In genomic region chr10:77296534-77297369, GRCh38 we compare ENCODE assay signal across 22 cellular contexts.
A peak's percentile ranks its signal among the peaks of the same experiment; 100 is the strongest.
DNase-seq lines count a peak whose midpoint lies in the region; ATAC-seq and TF ChIP-seq lines count a peak whose summit lies in the region.
"Had no signal": no experiment of that assay in that cellular context is flagged by ENCODE, and none has a peak within 500 bp of the region (broad histone marks: within the 10 kb centered on the region; RNA-seq: fewer than 3 reads in every experiment).

No MANE protein-coding gene starts in this region.

- DNase-seq in HCT116 (ENCODE audit: low read depth, low spot score) (no peak), NCI-H69 (lab: John Stamatoyannopoulos, UW) (peak; percentile 30), fibroblast of mammary gland (ENCODE audit: low read depth) (peak; percentile 8), progenitor cell of endocrine pancreas (ENCODE audit: low spot score, unreplicated experiment) (no peak), body of pancreas (no peak), NCI-H526 treated with DMSO at 0.1 percent for 48 hours (lab: John Stamatoyannopoulos, UW) (no peak), smooth muscle cell (lab: John Stamatoyannopoulos, UW; ENCODE audit: unreplicated experiment) (no peak)
- DNase-seq: activated CD4-positive, alpha-beta T cell treated with anti-CD3 and anti-CD28 coated beads for 1 hour; activated naive CD8-positive, alpha-beta T cell treated with anti-CD3 and anti-CD28 coated beads for 36 hours; C1 segment of cervical spinal cord; foreskin melanocyte; KBM-7; left colon; NCI-H2029; Peyer's patch; posterior cingulate gyrus; stimulated activated naive CD8-positive, alpha-beta T cell treated with anti-CD3 and anti-CD28 coated beads, Interleukin-15, amount 100 ng/mL, for 72 hours; transverse colon had no signal

- no peak overlapping the region for H2AFZ ChIP-seq in HCT116 (ENCODE audit: low read depth, low read length, poor library complexity, severe bottlenecking)
- H2AFZ ChIP-seq in smooth muscle cell (ENCODE audit: low read depth) = no peak overlapping the region

- intact Hi-C loops in HCT116 (cut with micrococcal nuclease) (no loop called here), body of pancreas (cut with DNase I) (no loop called here)

- CTCF ChIA-PET in HCT116 (lab: Charles Lee) = interaction anchor here (1.5 kb wide), 1 partner anchor 122 kb away, joined by 7 read pairs; no protein-coding TSS in a partner anchor

- peaks cover 26% of the 10 kb centered on the region for H3F3A ChIP-seq in smooth muscle cell (ENCODE audit: low read depth)

- WGBS in body of pancreas, 2 donors = 49 to 58% methylated on average over 7 of the region's 7 CpGs
- WGBS in smooth muscle cell (ENCODE audit: low lambda C conversion rate) = 60% methylated on average over 7 of the region's 7 CpGs

- H3K36me3 Mint-ChIP-seq in progenitor cell of endocrine pancreas (ENCODE audit: insufficient read depth) = no peaks in the 10 kb centered on the region
- H3K36me3 Mint-ChIP-seq: activated naive CD8-positive, alpha-beta T cell treated with anti-CD3 and anti-CD28 coated beads for 36 hours; mesothelial cell of epicardium had no signal

- H3K4me1 Mint-ChIP-seq in progenitor cell of endocrine pancreas (ENCODE audit: low read depth) = peaks cover 14% of the 10 kb centered on the region
- H3K4me1 Mint-ChIP-seq: activated naive CD8-positive, alpha-beta T cell treated with anti-CD3 and anti-CD28 coated beads for 36 hours had no signal

- no peak for ATAC-seq in HCT116
- no peak for ATAC-seq in body of pancreas
- ATAC-seq: left colon; stimulated activated naive CD8-positive, alpha-beta T cell treated with anti-CD3 and anti-CD28 coated beads, Interleukin-15, amount 100 ng/mL, for 72 hours had no signal

- TF ChIP-seq RAD21 in HCT116 (IDR thresholded peaks at IDR 0.05; ENCODE audit: low read depth) = peak; percentile 32

- no TSS peak for BruUV-seq in HCT116 (replicated peaks; lab: Mats Ljungman, UMichigan)

- H3K27ac ChIP-seq in HCT116 (ENCODE audit: low read depth, low read length) = no peak overlapping the region
- H3K27ac ChIP-seq in body of pancreas = no peak overlapping the region
- no peak overlapping the region for H3K27ac ChIP-seq in smooth muscle cell (ENCODE audit: low read depth)
- H3K27ac ChIP-seq: Peyer's patch, SK-N-MC, transverse colon had no signal

- H3K36me3 ChIP-seq in HCT116 (ENCODE audit: control insufficient read depth in 1 of 2, insufficient read depth in 2 of 2, low read length in 2 of 2) (no peaks in the 10 kb centered on the region), body of pancreas (replicated peaks in 1 of 2; ENCODE audit: insufficient read depth in 1 of 2, low read depth in 2 of 2) (no peaks in the 10 kb centered on the region), smooth muscle cell (ENCODE audit: low read depth) (no peaks in the 10 kb centered on the region)
- H3K36me3 ChIP-seq: Peyer's patch, transverse colon had no signal

- H3K79me2 ChIP-seq in HCT116 (ENCODE audit: insufficient read depth, low read length) = no peaks in the 10 kb centered on the region
- H3K79me2 ChIP-seq in smooth muscle cell (ENCODE audit: low read depth) = no peaks in the 10 kb centered on the region

- no peaks in the 10 kb centered on the region for H3K4me1 ChIP-seq in HCT116 (ENCODE audit: control insufficient read depth in 1 of 2, insufficient read depth in 2 of 2, low read length in 2 of 2)
- H3K4me1 ChIP-seq in body of pancreas = peaks cover 12% of the 10 kb centered on the region
- peaks cover 16% of the 10 kb centered on the region for H3K4me1 ChIP-seq in smooth muscle cell (ENCODE audit: low read depth)
- H3K4me1 ChIP-seq: Peyer's patch had no signal

- POLR2A ChIA-PET in HCT116 (lab: Charles Lee) = no interaction called here

- no peak overlapping the region for H3K4me3 ChIP-seq in HCT116 (replicated peaks in 1 of 2; ENCODE audit: low read depth in 1 of 2, low read length in 2 of 2)
- no peak overlapping the region for H3K4me3 ChIP-seq in fibroblast of mammary gland (ENCODE audit: control insufficient read depth, low read depth, low read length)
- H3K4me3 ChIP-seq in body of pancreas = no peak overlapping the region
- H3K4me3 ChIP-seq in smooth muscle cell = no peak overlapping the region
- H3K4me3 ChIP-seq: Peyer's patch, SK-N-MC, transverse colon had no signal

- RAD21 ChIA-PET in HCT116 (lab: Charles Lee; ENCODE audit: low non-redundant PET in 1 of 2, low total read pairs in 2 of 2, uncharacterized antibody in 2 of 2, unreplicated experiment in 2 of 2) = interaction anchor here in 1 of 2 experiments (0.7 kb wide), 1 partner anchor 341 kb away, joined by 3 read pairs; no protein-coding TSS in a partner anchor

- no peaks in the 10 kb centered on the region for H3K9me2 ChIP-seq in HCT116 (ENCODE audit: insufficient read depth)

- TF ChIP-seq POLR2A in HCT116 (IDR thresholded peaks at IDR 0.05; ENCODE audit: borderline replicate concordance, extremely low read depth, insufficient read depth, insufficient read length) (no peak), body of pancreas (IDR thresholded peaks at IDR 0.05) (no peak)

- no peak overlapping the region for H3K9ac ChIP-seq in HCT116 (ENCODE audit: low read length)
- H3K9ac ChIP-seq in smooth muscle cell (ENCODE audit: low read depth) = no peak overlapping the region

- peaks cover 56% of the 10 kb centered on the region for H3K27me3 Mint-ChIP-seq in progenitor cell of endocrine pancreas
- H3K27me3 Mint-ChIP-seq: activated naive CD8-positive, alpha-beta T cell treated with anti-CD3 and anti-CD28 coated beads for 36 hours; stimulated activated naive CD8-positive, alpha-beta T cell treated with anti-CD3 and anti-CD28 coated beads, Interleukin-15, amount 100 ng/mL, for 72 hours had no signal

- H3K9me3 Mint-ChIP-seq in progenitor cell of endocrine pancreas (ENCODE audit: low read depth) = no peaks in the 10 kb centered on the region
- H3K9me3 Mint-ChIP-seq: activated T-helper 1 cell treated with anti-CD3 and anti-CD28 coated beads, Interleukin-12 subunit alpha, Interleukin-12 subunit beta, Interleukin-2, Interleukin-4 antibody, amounts not matched to agents 30 ng/mL and 10 ng/mL and 1 ng/mL, durations not matched to agents 14 hours and 24 hours and 36 hours; mesothelial cell of epicardium; nephron had no signal

- no peak overlapping the region for H3K27ac Mint-ChIP-seq in progenitor cell of endocrine pancreas
- H3K27ac Mint-ChIP-seq: activated naive CD8-positive, alpha-beta T cell treated with anti-CD3 and anti-CD28 coated beads for 36 hours; activated T-helper 1 cell treated with anti-CD3 and anti-CD28 coated beads, Interleukin-12 subunit alpha, Interleukin-12 subunit beta, Interleukin-2, Interleukin-4 antibody, amounts not matched to agents 30 ng/mL and 10 ng/mL and 1 ng/mL, durations not matched to agents 14 hours and 24 hours and 36 hours; mesothelial cell of epicardium; nephron; stimulated activated naive CD8-positive, alpha-beta T cell treated with anti-CD3 and anti-CD28 coated beads, Interleukin-15, amount 100 ng/mL, for 72 hours had no signal

- H3K27me3 ChIP-seq in HCT116 (ENCODE audit: insufficient read depth, low read length) = peaks cover 54% of the 10 kb centered on the region
- H3K27me3 ChIP-seq in body of pancreas = no peaks in the 10 kb centered on the region
- no peaks in the 10 kb centered on the region for H3K27me3 ChIP-seq in smooth muscle cell (ENCODE audit: low read depth)
- H3K27me3 ChIP-seq: Peyer's patch had no signal

- peak in 2 of 3 experiments; percentile 13 to 34; a peak in 2 of 6 replicates for TF ChIP-seq CTCF in HCT116 (IDR thresholded peaks at IDR 0.05 in 2 of 3, conservative IDR thresholded peaks at IDR 0.05 in 1 of 3; ENCODE audit: borderline replicate concordance in 1 of 3, insufficient read depth in 1 of 3, low read depth in 2 of 3, low read length in 2 of 3)
- no peak for TF ChIP-seq CTCF in fibroblast of mammary gland (conservative IDR thresholded peaks at IDR 0.05; ENCODE audit: control insufficient read depth, insufficient read depth, low read depth, low read length)
- TF ChIP-seq CTCF in progenitor cell of endocrine pancreas (IDR thresholded peaks at IDR 0.05; ENCODE audit: unreplicated experiment) = peak; percentile 28
- TF ChIP-seq CTCF in body of pancreas (IDR thresholded peaks at IDR 0.05) = peak in 2 of 7 experiments; percentile 5 to 27
- no peak for TF ChIP-seq CTCF in smooth muscle cell (IDR thresholded peaks at IDR 0.05; ENCODE audit: borderline replicate concordance, insufficient read depth, poor library complexity, severe bottlenecking)

- H3K4me2 ChIP-seq in HCT116 (ENCODE audit: low read length) (no peak overlapping the region), smooth muscle cell (no peak overlapping the region)

- H4K20me1 ChIP-seq in HCT116 (ENCODE audit: insufficient read depth) = no peaks in the 10 kb centered on the region
- H4K20me1 ChIP-seq in smooth muscle cell (ENCODE audit: low read depth) = no peaks in the 10 kb centered on the region

- no peaks in the 10 kb centered on the region for H3K9me3 ChIP-seq in HCT116 (ENCODE audit: control insufficient read depth in 1 of 2, insufficient read depth in 1 of 2, low read depth in 1 of 2, low read length in 2 of 2)
- no peaks in the 10 kb centered on the region for H3K9me3 ChIP-seq in body of pancreas
- no peaks in the 10 kb centered on the region for H3K9me3 ChIP-seq in smooth muscle cell (replicated peaks; ENCODE audit: low read depth)
- H3K9me3 ChIP-seq: Peyer's patch, transverse colon had no signal

- H3K4me3 Mint-ChIP-seq in progenitor cell of endocrine pancreas (ENCODE audit: low read depth) = no peak overlapping the region
- H3K4me3 Mint-ChIP-seq: activated naive CD8-positive, alpha-beta T cell treated with anti-CD3 and anti-CD28 coated beads for 36 hours; activated T-helper 1 cell treated with anti-CD3 and anti-CD28 coated beads, Interleukin-12 subunit alpha, Interleukin-12 subunit beta, Interleukin-2, Interleukin-4 antibody, amounts not matched to agents 30 ng/mL and 10 ng/mL and 1 ng/mL, durations not matched to agents 14 hours and 24 hours and 36 hours; mesothelial cell of epicardium; nephron; stimulated activated naive CD8-positive, alpha-beta T cell treated with anti-CD3 and anti-CD28 coated beads, Interleukin-15, amount 100 ng/mL, for 72 hours had no signal

TF ChIP-seq in HCT116, 20 proteins besides CTCF, POLR2A, EP300 and RAD21 (continues in another document):
- TF ChIP-seq SIN3A (IDR thresholded peaks at IDR 0.05; ENCODE audit: low read depth) (no peak), CBX3 (IDR thresholded peaks at IDR 0.05; ENCODE audit: low read depth) (no peak), POLR2AphosphoS5 (IDR thresholded peaks at IDR 0.05; ENCODE audit: low read depth, low read length) (no peak), EGR1 (IDR thresholded peaks at IDR 0.05; ENCODE audit: low read depth) (no peak), JUND (IDR thresholded peaks at IDR 0.05) (no peak)

Comparison
In these comparisons a context has a peak if more than half of its experiments do, and no peak if none do; other contexts are left out.
1. DNase-seq: peak in NCI-H69 (single experiment) and fibroblast of mammary gland (single experiment); none in HCT116 (single experiment), progenitor cell of endocrine pancreas (single experiment), body of pancreas (0 of 4), NCI-H526 treated with DMSO at 0.1 percent for 48 hours (single experiment) and smooth muscle cell (single experiment).
2. CTCF ChIP-seq: peak in HCT116 (2 of 3) and progenitor cell of endocrine pancreas (single experiment); none in fibroblast of mammary gland (single experiment) and smooth muscle cell (single experiment).